Comparison of ENCODE assay signal across 8 cellular contexts in the genomic region with DNA sequence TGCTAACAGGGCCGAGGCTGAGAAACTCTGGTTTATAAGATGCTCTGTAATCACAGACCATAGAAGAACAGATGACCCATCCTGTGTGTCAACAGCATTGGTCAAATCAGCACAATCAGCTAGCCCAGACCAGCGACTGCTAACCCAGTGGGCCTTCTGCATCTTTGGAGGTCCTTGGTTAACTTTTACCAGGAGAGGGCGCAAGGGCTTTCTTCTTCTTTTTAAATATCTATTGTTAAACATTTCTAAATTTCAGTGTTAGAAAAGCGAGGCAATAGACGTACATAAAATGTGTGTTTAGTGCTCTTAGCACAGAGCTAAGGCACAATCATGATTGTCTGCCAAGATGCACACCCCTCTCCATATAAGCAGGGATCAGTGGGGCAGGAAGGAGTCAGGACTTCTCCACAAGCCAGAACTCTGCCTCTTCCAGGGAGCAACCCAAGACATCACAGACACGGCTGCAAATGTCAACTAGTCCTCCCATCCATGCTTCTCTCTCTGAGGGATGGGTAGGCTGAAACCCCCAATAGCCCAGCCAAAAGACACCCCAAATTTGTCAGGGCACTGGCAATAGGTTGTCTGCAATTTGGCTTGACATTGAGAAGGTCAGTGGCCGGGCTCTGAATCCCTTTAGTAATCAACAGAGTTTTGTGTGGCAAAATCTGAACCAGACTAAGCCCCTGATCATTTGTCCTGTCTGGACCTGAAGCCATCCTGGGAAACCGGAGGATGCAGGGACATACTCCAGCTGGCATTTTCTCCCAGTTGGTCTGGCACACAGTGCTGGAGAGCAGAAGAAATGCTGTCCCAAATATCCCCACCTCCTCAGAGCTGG.
DNase-seq lines count a peak whose midpoint lies in the region; ATAC-seq and TF ChIP-seq lines count a peak whose summit lies in the region.

No MANE protein-coding gene starts in this region.

- intact Hi-C loops in Panc1 (cut with micrococcal nuclease; ENCODE audit: unreplicated experiment): loop anchor here (2.0 kb wide), 1 partner anchor 191 kb away; no protein-coding TSS in a partner anchor

- H3K27ac ChIP-seq in Panc1 (ENCODE audit: low read length): no peak overlapping the region

- BruUV-seq in Panc1 (replicated peaks; lab: Mats Ljungman, UMichigan): no TSS peak

- H3K9me3 ChIP-seq in Panc1 (ENCODE audit: control insufficient read depth, insufficient read depth, low read depth, low read length): no peaks in the 10 kb centered on the region

- H3K4me3 Mint-ChIP-seq in glutamatergic neuron (ENCODE audit: unreplicated experiment): no peak overlapping the region

- no peak overlapping the region for H3K27ac Mint-ChIP-seq in glutamatergic neuron (ENCODE audit: unreplicated experiment)

- H3K27me3 ChIP-seq in Panc1 (ENCODE audit: control insufficient read depth, insufficient read depth, low read length): no peaks in the 10 kb centered on the region

- in situ Hi-C loops in Panc1 (cut with HindIII; ENCODE audit: low pct_unique_long_range_greater_than_20kb, low sequenced_read_pairs): no loop called here

- CTCF ChIA-PET in Panc1 (lab: Charles Lee): interaction anchor here (1.0 kb wide), 1 partner anchor 17 kb away, joined by 3 read pairs; no protein-coding TSS in a partner anchor

- no peak overlapping the region for H3K4me3 ChIP-seq in Panc1 (ENCODE audit: low read depth in 2 of 2, low read length in 2 of 2)

- DNase-seq in ELF-1 (ENCODE audit: low read depth, low spot score): peak; percentile 35
- no peak for DNase-seq in Panc1 (ENCODE audit: low read depth, low spot score)
- DNase-seq in activated naive CD4-positive, alpha-beta T cell treated with anti-CD3 and anti-CD28 coated beads, Interleukin-2, amount 50 U/mL, for 16 hours: peak; percentile 61
- no peak for DNase-seq in glutamatergic neuron
- peak; percentile 45 for DNase-seq in putamen (ENCODE audit: low spot score)

- POLR2A ChIA-PET in Panc1 (lab: Charles Lee): no interaction called here

- H3K4me1 ChIP-seq in Panc1 (ENCODE audit: control insufficient read depth, insufficient read depth, low read length): no peaks in the 10 kb centered on the region

- H3K36me3 Mint-ChIP-seq in glutamatergic neuron (ENCODE audit: unreplicated experiment): no peaks in the 10 kb centered on the region

- no peaks in the 10 kb centered on the region for H3K36me3 ChIP-seq in Panc1 (ENCODE audit: control insufficient read depth, insufficient read depth, low read length)

- H3K27me3 Mint-ChIP-seq in glutamatergic neuron (ENCODE audit: unreplicated experiment): no peaks in the 10 kb centered on the region

- ATAC-seq in HG02981 (IDR thresholded peaks at IDR 0.05; ENCODE audit: unreplicated experiment): peak; percentile 50
- ATAC-seq in Panc1: no peak
- no peak for ATAC-seq in GM19328 (IDR thresholded peaks at IDR 0.05; ENCODE audit: unreplicated experiment)
- ATAC-seq in HG02571 (IDR thresholded peaks at IDR 0.05; ENCODE audit: unreplicated experiment): no peak

- H3K4me1 Mint-ChIP-seq in glutamatergic neuron (ENCODE audit: low read depth, unreplicated experiment): peaks cover 6% of the 10 kb centered on the region

- peak; percentile 57 for TF ChIP-seq CTCF in Panc1 (IDR thresholded peaks at IDR 0.05)
- TF ChIP-seq CTCF in glutamatergic neuron (IDR thresholded peaks at IDR 0.05; ENCODE audit: partially characterized antibody, unreplicated experiment): peak; percentile 45

- H3K9me3 Mint-ChIP-seq in glutamatergic neuron (ENCODE audit: unreplicated experiment): no peaks in the 10 kb centered on the region

Comparison
In these comparisons a context has a peak if more than half of its experiments do, and no peak if none do; other contexts are left out.
1. DNase-seq: peak in ELF-1 (single experiment), activated naive CD4-positive, alpha-beta T cell treated with anti-CD3 and anti-CD28 coated beads, Interleukin-2, amount 50 U/mL, for 16 hours (single experiment) and putamen (single experiment); none in Panc1 (single experiment) and glutamatergic neuron (single experiment).